ENCODE assay signal across 8 cellular contexts in genomic region chr4:84582302-84582987, GRCh38. TPM values are rescaled to one million over a fixed set of nuclear protein-coding genes. Genes with fewer than 3 reads are reported as not detected.
A peak's percentile ranks its signal among the peaks of the same experiment; 100 is the strongest.
DNase-seq lines count a peak whose midpoint lies in the region; ATAC-seq and TF ChIP-seq lines count a peak whose summit lies in the region.

No MANE protein-coding gene starts in this region.

- intact Hi-C loops in left ventricle myocardium superior (cut with micrococcal nuclease): loop anchor here (10.0 kb wide), 1 partner anchor 102 kb away; no protein-coding TSS in a partner anchor
- intact Hi-C loops in upper lobe of right lung (cut with DNase I): no loop called here

- H3K4me1 ChIP-seq in ES-I3 (ENCODE audit: insufficient read depth, low read length): peaks cover 20% of the 10 kb centered on the region; the same call in 1 of the 2 replicates
- H3K4me1 ChIP-seq in upper lobe of right lung: peaks cover 4% of the 10 kb centered on the region

- H3K9me3 ChIP-seq in ES-I3 (ENCODE audit: control insufficient read depth, insufficient read depth, low read length): no peaks in the 10 kb centered on the region
- H3K9me3 ChIP-seq in upper lobe of right lung: no peaks in the 10 kb centered on the region

- peaks cover 12% of the 10 kb centered on the region for H3K4me1 Mint-ChIP-seq in T-helper 1 cell treated with Interleukin-12 subunit alpha and Interleukin-12 subunit beta and Interleukin-4 antibody, amounts not matched to agents 30 μg/mL and 1 μg/mL, for 36 hours (ENCODE audit: low read depth)
- H3K4me1 Mint-ChIP-seq in progenitor cell of endocrine pancreas (ENCODE audit: low read depth): peaks cover 45% of the 10 kb centered on the region

- peak overlapping the region; percentile 61 for H3K4me3 ChIP-seq in upper lobe of right lung

- peak overlapping the region; percentile 85 for H3K27ac ChIP-seq in upper lobe of right lung

- H3K27ac Mint-ChIP-seq in T-helper 1 cell treated with Interleukin-12 subunit alpha and Interleukin-12 subunit beta and Interleukin-4 antibody, amounts not matched to agents 30 μg/mL and 1 μg/mL, for 36 hours: no peak overlapping the region
- H3K27ac Mint-ChIP-seq in progenitor cell of endocrine pancreas: peak overlapping the region; percentile 96

- H3K9me3 Mint-ChIP-seq in T-helper 1 cell treated with Interleukin-12 subunit alpha and Interleukin-12 subunit beta and Interleukin-4 antibody, amounts not matched to agents 30 μg/mL and 1 μg/mL, for 36 hours: peaks cover 3% of the 10 kb centered on the region
- peaks cover 8% of the 10 kb centered on the region for H3K9me3 Mint-ChIP-seq in progenitor cell of endocrine pancreas (ENCODE audit: low read depth)

- TF ChIP-seq CTCF in progenitor cell of endocrine pancreas (IDR thresholded peaks at IDR 0.05; ENCODE audit: unreplicated experiment) (no peak), upper lobe of right lung (IDR thresholded peaks at IDR 0.05) (no peak)

- H3K36me3 ChIP-seq in ES-I3 (ENCODE audit: insufficient read depth, low read length): no peaks in the 10 kb centered on the region
- no peaks in the 10 kb centered on the region for H3K36me3 ChIP-seq in upper lobe of right lung

- peaks cover 52% of the 10 kb centered on the region for H3K27me3 Mint-ChIP-seq in T-helper 1 cell treated with Interleukin-12 subunit alpha and Interleukin-12 subunit beta and Interleukin-4 antibody, amounts not matched to agents 30 μg/mL and 1 μg/mL, for 36 hours (ENCODE audit: low read depth)
- H3K27me3 Mint-ChIP-seq in progenitor cell of endocrine pancreas: no peaks in the 10 kb centered on the region

- H3K4me3 Mint-ChIP-seq in T-helper 1 cell treated with Interleukin-12 subunit alpha and Interleukin-12 subunit beta and Interleukin-4 antibody, amounts not matched to agents 30 μg/mL and 1 μg/mL, for 36 hours: peak overlapping the region; percentile 66
- peak overlapping the region; percentile 77 for H3K4me3 Mint-ChIP-seq in progenitor cell of endocrine pancreas (ENCODE audit: low read depth)

- no peaks in the 10 kb centered on the region for H3K27me3 ChIP-seq in upper lobe of right lung

- no peaks in the 10 kb centered on the region for H3K36me3 Mint-ChIP-seq in T-helper 1 cell treated with Interleukin-12 subunit alpha and Interleukin-12 subunit beta and Interleukin-4 antibody, amounts not matched to agents 30 μg/mL and 1 μg/mL, for 36 hours (ENCODE audit: low read depth)
- H3K36me3 Mint-ChIP-seq in progenitor cell of endocrine pancreas (ENCODE audit: insufficient read depth): peaks cover 11% of the 10 kb centered on the region

- H3K9ac ChIP-seq in ES-I3 (ENCODE audit: low read depth, low read length): peak overlapping the region; percentile 80; the same call in 1 of the 2 replicates

- DNase-seq in NCI-H1105 treated with DMSO at 0.1 percent for 48 hours (lab: John Stamatoyannopoulos, UW) (peak; percentile 83), amniotic epithelial cell (ENCODE audit: low read depth) (peak; percentile 59), left ventricle myocardium superior (peak; percentile 92), progenitor cell of endocrine pancreas (ENCODE audit: low spot score, unreplicated experiment) (peak; percentile 99), upper lobe of right lung (peak; percentile 98)

- ATAC-seq in HG02588 (IDR thresholded peaks at IDR 0.05; ENCODE audit: unreplicated experiment) (peak; percentile 84), left ventricle myocardium superior (peak; percentile 96), upper lobe of right lung (peak; percentile 93)

RNA-seq across cellular contexts. Expression of gene CDS1, which starts 0.5 kb away (rescaled TPM):
- total RNA-seq in left ventricle myocardium superior: 0.55 TPM
- total RNA-seq in progenitor cell of endocrine pancreas: 21.6 and 22.2 TPM in 2 replicates
- 25.1 TPM for total RNA-seq in upper lobe of right lung

Comparison
In these comparisons a context has a peak if more than half of its experiments do, and no peak if none do; other contexts are left out.
1. Peak in every context shown above with its lines: DNase-seq, ATAC-seq, H3K4me3 ChIP-seq and H3K27ac ChIP-seq.
2. RNA of gene CDS1, which starts 0.5 kb away (total RNA-seq): 25.1 TPM in upper lobe of right lung (single experiment) and 21.6 to 22.2 TPM in progenitor cell of endocrine pancreas; 0.55 TPM in left ventricle myocardium superior (single experiment); every median in the first group is over 10 times any median in the second.